1 cellular context compared by ENCODE assay signal in the genomic region with DNA sequence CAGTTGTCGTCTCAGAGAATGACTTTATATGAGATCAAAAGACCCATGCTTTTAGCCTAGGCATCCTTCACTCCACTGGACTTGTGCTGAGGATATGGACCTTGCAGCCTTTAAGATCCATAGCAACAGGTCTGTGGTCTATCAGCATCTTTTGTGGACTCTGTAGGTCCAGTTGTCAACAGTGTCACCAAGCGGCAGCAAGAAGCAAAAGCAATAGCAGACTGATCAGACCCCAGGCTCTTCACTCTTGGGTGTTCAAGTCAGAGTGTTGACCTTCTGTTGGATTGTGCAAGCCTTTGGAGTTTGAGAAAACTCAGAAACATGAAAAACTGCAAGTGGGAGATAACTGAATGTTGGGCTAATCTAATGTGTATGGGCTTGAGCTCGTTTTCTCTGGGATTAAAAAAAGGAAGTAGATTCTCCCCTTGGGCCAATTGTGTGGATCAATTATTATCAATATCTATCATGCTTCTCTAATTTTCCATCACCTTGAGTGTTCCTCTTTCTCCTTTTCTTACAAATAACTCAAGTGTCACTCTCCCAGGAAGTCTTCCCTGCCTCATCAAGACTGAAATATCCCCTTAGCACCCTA.
TF ChIP-seq lines count a peak whose summit lies in the region.

No MANE protein-coding gene starts in this region.

TF ChIP-seq in HepG2, 621 proteins besides CTCF, POLR2A, EP300 and RAD21 (continued from another document and continues in another):
- TF ChIP-seq, protein P1, sequence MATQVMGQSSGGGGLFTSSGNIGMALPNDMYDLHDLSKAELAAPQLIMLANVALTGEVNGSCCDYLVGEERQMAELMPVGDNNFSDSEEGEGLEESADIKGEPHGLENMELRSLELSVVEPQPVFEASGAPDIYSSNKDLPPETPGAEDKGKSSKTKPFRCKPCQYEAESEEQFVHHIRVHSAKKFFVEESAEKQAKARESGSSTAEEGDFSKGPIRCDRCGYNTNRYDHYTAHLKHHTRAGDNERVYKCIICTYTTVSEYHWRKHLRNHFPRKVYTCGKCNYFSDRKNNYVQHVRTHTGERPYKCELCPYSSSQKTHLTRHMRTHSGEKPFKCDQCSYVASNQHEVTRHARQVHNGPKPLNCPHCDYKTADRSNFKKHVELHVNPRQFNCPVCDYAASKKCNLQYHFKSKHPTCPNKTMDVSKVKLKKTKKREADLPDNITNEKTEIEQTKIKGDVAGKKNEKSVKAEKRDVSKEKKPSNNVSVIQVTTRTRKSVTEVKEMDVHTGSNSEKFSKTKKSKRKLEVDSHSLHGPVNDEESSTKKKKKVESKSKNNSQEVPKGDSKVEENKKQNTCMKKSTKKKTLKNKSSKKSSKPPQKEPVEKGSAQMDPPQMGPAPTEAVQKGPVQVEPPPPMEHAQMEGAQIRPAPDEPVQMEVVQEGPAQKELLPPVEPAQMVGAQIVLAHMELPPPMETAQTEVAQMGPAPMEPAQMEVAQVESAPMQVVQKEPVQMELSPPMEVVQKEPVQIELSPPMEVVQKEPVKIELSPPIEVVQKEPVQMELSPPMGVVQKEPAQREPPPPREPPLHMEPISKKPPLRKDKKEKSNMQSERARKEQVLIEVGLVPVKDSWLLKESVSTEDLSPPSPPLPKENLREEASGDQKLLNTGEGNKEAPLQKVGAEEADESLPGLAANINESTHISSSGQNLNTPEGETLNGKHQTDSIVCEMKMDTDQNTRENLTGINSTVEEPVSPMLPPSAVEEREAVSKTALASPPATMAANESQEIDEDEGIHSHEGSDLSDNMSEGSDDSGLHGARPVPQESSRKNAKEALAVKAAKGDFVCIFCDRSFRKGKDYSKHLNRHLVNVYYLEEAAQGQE (IDR thresholded peaks at IDR 0.05; ENCODE audit: borderline replicate concordance in 1 of 2, low read depth in 1 of 2, low read length in 2 of 2): no peak
- TF ChIP-seq ETV6 (CRISPR knock-in tag; conservative IDR thresholded peaks at IDR 0.05): no peak
- no peak for TF ChIP-seq ZFP1 (CRISPR knock-in tag; IDR thresholded peaks at IDR 0.05)
- no peak for TF ChIP-seq EEA1 (CRISPR knock-in tag; IDR thresholded peaks at IDR 0.05; ENCODE audit: borderline replicate concordance)
- TF ChIP-seq MXD4 (CRISPR knock-in tag; IDR thresholded peaks at IDR 0.05): no peak
- TF ChIP-seq, protein P2, sequence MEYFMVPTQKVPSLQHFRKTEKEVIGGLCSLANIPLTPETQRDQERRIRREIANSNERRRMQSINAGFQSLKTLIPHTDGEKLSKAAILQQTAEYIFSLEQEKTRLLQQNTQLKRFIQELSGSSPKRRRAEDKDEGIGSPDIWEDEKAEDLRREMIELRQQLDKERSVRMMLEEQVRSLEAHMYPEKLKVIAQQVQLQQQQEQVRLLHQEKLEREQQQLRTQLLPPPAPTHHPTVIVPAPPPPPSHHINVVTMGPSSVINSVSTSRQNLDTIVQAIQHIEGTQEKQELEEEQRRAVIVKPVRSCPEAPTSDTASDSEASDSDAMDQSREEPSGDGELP (IDR thresholded peaks at IDR 0.05; ENCODE audit: borderline replicate concordance, low read depth): no peak
- 0 out of 2 replicates have a peak, but pooled peaks have one; percentile 14 for TF ChIP-seq HOXA3 (CRISPR knock-in tag; IDR thresholded peaks at IDR 0.05)
- TF ChIP-seq, protein P3, sequence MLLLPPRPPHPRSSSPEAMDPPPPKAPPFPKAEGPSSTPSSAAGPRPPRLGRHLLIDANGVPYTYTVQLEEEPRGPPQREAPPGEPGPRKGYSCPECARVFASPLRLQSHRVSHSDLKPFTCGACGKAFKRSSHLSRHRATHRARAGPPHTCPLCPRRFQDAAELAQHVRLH (CRISPR knock-in tag; IDR thresholded peaks at IDR 0.05; ENCODE audit: borderline replicate concordance, low read depth): no peak
- TF ChIP-seq, protein P4, sequence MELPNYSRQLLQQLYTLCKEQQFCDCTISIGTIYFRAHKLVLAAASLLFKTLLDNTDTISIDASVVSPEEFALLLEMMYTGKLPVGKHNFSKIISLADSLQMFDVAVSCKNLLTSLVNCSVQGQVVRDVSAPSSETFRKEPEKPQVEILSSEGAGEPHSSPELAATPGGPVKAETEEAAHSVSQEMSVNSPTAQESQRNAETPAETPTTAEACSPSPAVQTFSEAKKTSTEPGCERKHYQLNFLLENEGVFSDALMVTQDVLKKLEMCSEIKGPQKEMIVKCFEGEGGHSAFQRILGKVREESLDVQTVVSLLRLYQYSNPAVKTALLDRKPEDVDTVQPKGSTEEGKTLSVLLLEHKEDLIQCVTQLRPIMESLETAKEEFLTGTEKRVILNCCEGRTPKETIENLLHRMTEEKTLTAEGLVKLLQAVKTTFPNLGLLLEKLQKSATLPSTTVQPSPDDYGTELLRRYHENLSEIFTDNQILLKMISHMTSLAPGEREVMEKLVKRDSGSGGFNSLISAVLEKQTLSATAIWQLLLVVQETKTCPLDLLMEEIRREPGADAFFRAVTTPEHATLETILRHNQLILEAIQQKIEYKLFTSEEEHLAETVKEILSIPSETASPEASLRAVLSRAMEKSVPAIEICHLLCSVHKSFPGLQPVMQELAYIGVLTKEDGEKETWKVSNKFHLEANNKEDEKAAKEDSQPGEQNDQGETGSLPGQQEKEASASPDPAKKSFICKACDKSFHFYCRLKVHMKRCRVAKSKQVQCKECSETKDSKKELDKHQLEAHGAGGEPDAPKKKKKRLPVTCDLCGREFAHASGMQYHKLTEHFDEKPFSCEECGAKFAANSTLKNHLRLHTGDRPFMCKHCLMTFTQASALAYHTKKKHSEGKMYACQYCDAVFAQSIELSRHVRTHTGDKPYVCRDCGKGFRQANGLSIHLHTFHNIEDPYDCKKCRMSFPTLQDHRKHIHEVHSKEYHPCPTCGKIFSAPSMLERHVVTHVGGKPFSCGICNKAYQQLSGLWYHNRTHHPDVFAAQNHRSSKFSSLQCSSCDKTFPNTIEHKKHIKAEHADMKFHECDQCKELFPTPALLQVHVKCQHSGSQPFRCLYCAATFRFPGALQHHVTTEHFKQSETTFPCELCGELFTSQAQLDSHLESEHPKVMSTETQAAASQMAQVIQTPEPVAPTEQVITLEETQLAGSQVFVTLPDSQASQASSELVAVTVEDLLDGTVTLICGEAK (IDR thresholded peaks at IDR 0.05): no peak
- TF ChIP-seq, protein P4 (CRISPR knock-in tag; IDR thresholded peaks at IDR 0.05): no peak
- TF ChIP-seq, protein P5, sequence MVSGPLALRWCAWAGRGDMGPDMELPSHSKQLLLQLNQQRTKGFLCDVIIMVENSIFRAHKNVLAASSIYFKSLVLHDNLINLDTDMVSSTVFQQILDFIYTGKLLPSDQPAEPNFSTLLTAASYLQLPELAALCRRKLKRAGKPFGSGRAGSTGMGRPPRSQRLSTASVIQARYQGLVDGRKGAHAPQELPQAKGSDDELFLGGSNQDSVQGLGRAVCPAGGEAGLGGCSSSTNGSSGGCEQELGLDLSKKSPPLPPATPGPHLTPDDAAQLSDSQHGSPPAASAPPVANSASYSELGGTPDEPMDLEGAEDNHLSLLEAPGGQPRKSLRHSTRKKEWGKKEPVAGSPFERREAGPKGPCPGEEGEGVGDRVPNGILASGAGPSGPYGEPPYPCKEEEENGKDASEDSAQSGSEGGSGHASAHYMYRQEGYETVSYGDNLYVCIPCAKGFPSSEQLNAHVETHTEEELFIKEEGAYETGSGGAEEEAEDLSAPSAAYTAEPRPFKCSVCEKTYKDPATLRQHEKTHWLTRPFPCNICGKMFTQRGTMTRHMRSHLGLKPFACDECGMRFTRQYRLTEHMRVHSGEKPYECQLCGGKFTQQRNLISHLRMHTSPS (CRISPR knock-in tag; IDR thresholded peaks at IDR 0.05; ENCODE audit: low read depth): no peak
- TF ChIP-seq, protein P6, sequence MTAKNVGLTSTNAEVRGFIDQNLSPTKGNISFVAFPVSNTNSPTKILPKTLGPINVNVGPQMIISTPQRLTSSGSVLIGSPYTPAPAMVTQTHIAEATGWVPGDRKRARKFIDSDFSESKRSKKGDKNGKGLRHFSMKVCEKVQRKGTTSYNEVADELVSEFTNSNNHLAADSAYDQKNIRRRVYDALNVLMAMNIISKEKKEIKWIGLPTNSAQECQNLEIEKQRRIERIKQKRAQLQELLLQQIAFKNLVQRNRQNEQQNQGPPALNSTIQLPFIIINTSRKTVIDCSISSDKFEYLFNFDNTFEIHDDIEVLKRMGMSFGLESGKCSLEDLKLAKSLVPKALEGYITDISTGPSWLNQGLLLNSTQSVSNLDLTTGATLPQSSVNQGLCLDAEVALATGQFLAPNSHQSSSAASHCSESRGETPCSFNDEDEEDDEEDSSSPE (CRISPR knock-in tag; IDR thresholded peaks at IDR 0.05): no peak
- TF ChIP-seq, protein P7, sequence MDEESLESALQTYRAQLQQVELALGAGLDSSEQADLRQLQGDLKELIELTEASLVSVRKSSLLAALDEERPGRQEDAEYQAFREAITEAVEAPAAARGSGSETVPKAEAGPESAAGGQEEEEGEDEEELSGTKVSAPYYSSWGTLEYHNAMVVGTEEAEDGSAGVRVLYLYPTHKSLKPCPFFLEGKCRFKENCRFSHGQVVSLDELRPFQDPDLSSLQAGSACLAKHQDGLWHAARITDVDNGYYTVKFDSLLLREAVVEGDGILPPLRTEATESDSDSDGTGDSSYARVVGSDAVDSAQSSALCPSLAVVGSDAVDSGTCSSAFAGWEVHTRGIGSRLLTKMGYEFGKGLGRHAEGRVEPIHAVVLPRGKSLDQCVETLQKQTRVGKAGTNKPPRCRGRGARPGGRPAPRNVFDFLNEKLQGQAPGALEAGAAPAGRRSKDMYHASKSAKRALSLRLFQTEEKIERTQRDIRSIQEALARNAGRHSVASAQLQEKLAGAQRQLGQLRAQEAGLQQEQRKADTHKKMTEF (CRISPR knock-in tag; IDR thresholded peaks at IDR 0.05): 0 out of 2 replicates have a peak, but pooled peaks have one; percentile 36
- no peak for TF ChIP-seq TMF1 (CRISPR knock-in tag; IDR thresholded peaks at IDR 0.05; ENCODE audit: low read depth)
- TF ChIP-seq ZNF652 (CRISPR knock-in tag; IDR thresholded peaks at IDR 0.05; ENCODE audit: borderline replicate concordance, low read depth): no peak
- no peak for TF ChIP-seq EED (CRISPR knock-in tag; IDR thresholded peaks at IDR 0.05)
- TF ChIP-seq ZNF713 (CRISPR knock-in tag; IDR thresholded peaks at IDR 0.05): no peak
- no peak for TF ChIP-seq ZNF235 (CRISPR knock-in tag; IDR thresholded peaks at IDR 0.05; ENCODE audit: borderline replicate concordance)
- no peak for TF ChIP-seq SATB2 (CRISPR knock-in tag; IDR thresholded peaks at IDR 0.05)
- TF ChIP-seq, protein P8, sequence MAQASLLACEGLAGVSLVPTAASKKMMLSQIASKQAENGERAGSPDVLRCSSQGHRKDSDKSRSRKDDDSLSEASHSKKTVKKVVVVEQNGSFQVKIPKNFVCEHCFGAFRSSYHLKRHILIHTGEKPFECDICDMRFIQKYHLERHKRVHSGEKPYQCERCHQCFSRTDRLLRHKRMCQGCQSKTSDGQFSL (CRISPR knock-in tag; IDR thresholded peaks at IDR 0.05): no peak
- TF ChIP-seq ZNF749 (CRISPR knock-in tag; IDR thresholded peaks at IDR 0.05; ENCODE audit: borderline replicate concordance): no peak
- TF ChIP-seq, protein P9, sequence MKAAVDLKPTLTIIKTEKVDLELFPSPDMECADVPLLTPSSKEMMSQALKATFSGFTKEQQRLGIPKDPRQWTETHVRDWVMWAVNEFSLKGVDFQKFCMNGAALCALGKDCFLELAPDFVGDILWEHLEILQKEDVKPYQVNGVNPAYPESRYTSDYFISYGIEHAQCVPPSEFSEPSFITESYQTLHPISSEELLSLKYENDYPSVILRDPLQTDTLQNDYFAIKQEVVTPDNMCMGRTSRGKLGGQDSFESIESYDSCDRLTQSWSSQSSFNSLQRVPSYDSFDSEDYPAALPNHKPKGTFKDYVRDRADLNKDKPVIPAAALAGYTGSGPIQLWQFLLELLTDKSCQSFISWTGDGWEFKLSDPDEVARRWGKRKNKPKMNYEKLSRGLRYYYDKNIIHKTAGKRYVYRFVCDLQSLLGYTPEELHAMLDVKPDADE (CRISPR knock-in tag; IDR thresholded peaks at IDR 0.05): no peak
- TF ChIP-seq, protein P10, sequence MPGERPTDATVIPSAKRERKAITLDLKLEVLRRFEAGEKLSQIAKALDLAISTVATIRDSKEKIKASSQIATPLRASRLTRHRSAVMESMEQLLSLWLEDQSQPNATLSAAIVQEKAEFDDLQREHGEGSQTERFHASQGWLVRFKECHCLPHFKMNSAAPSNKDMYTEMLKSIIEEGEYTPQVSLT (CRISPR knock-in tag; IDR thresholded peaks at IDR 0.05; ENCODE audit: borderline replicate concordance, low read depth): no peak
- peak; percentile 62; the same call in 1 of the 2 replicates for TF ChIP-seq ERF (CRISPR knock-in tag; IDR thresholded peaks at IDR 0.05)
- no peak for TF ChIP-seq ZNF17 (CRISPR knock-in tag; IDR thresholded peaks at IDR 0.05)
- no peak for TF ChIP-seq TBL1XR1 (IDR thresholded peaks at IDR 0.05; ENCODE audit: borderline replicate concordance, low read length, partially characterized antibody)
- TF ChIP-seq HOXA5 (CRISPR knock-in tag; IDR thresholded peaks at IDR 0.05): 0 out of 2 replicates have a peak, but pooled peaks have one; percentile 24
- TF ChIP-seq ZNF564 (CRISPR knock-in tag; IDR thresholded peaks at IDR 0.05): no peak
- peak; percentile 26; the same call in 1 of the 2 replicates for TF ChIP-seq FOXK1 (CRISPR knock-in tag; IDR thresholded peaks at IDR 0.05; ENCODE audit: borderline replicate concordance, low read depth)
- TF ChIP-seq, protein P11, sequence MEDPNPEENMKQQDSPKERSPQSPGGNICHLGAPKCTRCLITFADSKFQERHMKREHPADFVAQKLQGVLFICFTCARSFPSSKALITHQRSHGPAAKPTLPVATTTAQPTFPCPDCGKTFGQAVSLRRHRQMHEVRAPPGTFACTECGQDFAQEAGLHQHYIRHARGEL (CRISPR knock-in tag; IDR thresholded peaks at IDR 0.05): no peak
- no peak for TF ChIP-seq TCF7L2 (IDR thresholded peaks at IDR 0.05; ENCODE audit: low read depth, low read length)
